Comparison of ENCODE assay signal across 1 cellular context in the genomic region with DNA sequence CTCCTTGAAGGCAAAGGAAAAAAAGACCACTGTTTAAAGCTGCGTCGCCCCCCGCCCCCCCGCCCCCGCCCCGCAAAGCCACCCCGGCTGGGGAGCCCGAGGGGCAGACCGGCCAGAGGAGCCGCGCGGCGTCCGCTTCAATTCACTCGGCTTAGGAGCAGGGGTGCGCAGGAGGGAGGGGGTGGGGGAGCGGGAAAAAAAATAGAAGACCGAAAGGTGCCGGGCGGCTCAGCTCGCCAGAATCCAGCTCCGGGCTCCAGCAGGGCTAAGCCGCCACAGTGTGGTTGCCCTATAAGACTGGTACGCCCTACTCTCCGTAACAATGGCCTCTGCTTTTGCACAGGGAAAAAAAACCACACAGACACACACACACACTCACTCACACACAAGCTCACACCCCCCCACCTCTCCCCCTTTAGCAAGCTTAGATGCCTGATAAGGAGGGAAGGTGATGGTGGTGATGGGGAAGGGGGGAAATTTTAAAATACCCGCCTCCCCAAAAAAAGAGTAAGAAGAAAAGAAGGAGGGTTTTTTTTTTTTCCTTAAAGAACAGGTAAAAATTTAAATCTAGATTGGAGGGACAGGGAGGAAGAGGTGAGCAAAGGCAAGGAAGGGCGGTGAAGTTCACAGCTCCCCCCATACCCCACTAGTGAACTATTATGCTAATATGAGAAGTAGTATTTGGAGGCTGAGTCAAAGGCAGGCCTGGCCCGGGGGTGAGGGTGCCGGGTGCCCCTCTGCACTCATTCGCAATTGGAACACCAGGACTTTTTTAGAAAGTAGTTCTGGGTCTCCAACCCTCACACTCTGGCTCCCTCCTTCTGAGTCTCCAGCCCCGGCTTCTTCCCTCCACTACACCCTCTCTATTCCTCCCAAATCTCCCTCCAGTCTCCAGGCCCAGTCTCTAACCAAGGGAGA.
A peak's percentile ranks its signal among the peaks of the same experiment; 100 is the strongest.
TF ChIP-seq lines count a peak whose summit lies in the region.

No MANE protein-coding gene starts in this region.

TF ChIP-seq in H1, 55 proteins besides CTCF, POLR2A, EP300 and RAD21:
- TF ChIP-seq KDM1A (IDR thresholded peaks at IDR 0.05; ENCODE audit: borderline replicate concordance, low read length) (no peak), CHD2 (IDR thresholded peaks at IDR 0.05; ENCODE audit: low read length) (no peak), EZH2 (IDR thresholded peaks at IDR 0.05; ENCODE audit: low read depth, low read length, severe bottlenecking) (peak; percentile 69), SUZ12 (IDR thresholded peaks at IDR 0.05; ENCODE audit: low read length) (peak; percentile 49), ASH2L (IDR thresholded peaks at IDR 0.05; ENCODE audit: low read length) (no peak), CEBPB (IDR thresholded peaks at IDR 0.05; ENCODE audit: low read depth, low read length) (no peak), RNF2 (IDR thresholded peaks at IDR 0.05; ENCODE audit: borderline replicate concordance, low read depth, low read length, missing control alignments, poor library complexity, severe bottlenecking) (peak; percentile 85), CTBP2 (IDR thresholded peaks at IDR 0.05; ENCODE audit: borderline replicate concordance, insufficient read depth, insufficient read length, low read length) (no peak)
- TF ChIP-seq, protein P1, sequence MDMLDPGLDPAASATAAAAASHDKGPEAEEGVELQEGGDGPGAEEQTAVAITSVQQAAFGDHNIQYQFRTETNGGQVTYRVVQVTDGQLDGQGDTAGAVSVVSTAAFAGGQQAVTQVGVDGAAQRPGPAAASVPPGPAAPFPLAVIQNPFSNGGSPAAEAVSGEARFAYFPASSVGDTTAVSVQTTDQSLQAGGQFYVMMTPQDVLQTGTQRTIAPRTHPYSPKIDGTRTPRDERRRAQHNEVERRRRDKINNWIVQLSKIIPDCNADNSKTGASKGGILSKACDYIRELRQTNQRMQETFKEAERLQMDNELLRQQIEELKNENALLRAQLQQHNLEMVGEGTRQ (IDR thresholded peaks at IDR 0.05; ENCODE audit: low read length) = no peak
TF ChIP-seq in H1: peak in this region for 3.
